In the genomic region with DNA sequence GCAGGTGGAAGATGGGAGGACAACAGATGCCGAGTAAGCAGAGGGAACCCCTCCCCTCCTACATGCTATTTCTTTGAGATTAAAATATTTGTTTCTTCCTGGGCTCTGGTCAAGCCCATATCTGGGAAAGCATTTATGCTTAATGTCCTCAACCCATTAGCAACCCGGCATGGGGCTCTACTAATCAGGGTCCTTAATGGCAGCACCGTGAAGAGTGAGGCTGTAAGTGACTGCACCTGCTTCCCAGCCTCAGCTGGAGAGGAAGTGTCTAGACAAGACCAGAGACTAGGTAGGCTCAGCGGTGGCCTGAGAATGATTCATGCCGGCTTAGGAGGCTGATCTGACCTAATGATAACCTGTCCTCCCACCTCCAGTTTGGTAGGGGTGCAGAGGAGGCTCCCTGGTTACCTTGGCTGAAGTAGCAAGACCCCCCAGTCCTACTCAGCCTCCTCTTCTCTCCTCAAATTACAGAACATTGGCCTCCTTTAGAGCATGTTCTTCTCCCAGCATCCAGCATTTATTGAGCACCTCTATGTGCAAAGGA, we compare ENCODE assay signal across 12 cellular contexts.
"Had no signal": no experiment of that assay in that cellular context is flagged by ENCODE, and none has a peak within 500 bp of the region (broad histone marks: within the 10 kb centered on the region; RNA-seq: fewer than 3 reads in every experiment).

No MANE protein-coding gene starts in this region.

- FAIRE-seq: endothelial cell of umbilical vein had no signal

- H3K4me1 Mint-ChIP-seq: stimulated activated effector memory CD8-positive, alpha-beta T cell treated with anti-CD3 and anti-CD28 coated beads, Interleukin-12 subunit alpha, Interleukin-12 subunit beta, amount 100 ng/mL, for 72 hours had no signal

- DNase-seq: activated CD4-positive, alpha-beta T cell treated with anti-CD3 and anti-CD28 coated beads for 48 hours; activated CD8-positive, alpha-beta memory T cell treated with anti-CD3 and anti-CD28 coated beads, Interleukin-2, amount 50 U/mL, for 48 hours; activated CD8-positive, alpha-beta T cell treated with anti-CD3 and anti-CD28 coated beads, Interleukin-2, amount 10 ng/mL, durations not matched to agents 7 days and 5 days; activated naive CD4-positive, alpha-beta T cell treated with Interleukin-2 at 50 U/mL for 16 hours; activated naive CD8-positive, alpha-beta T cell treated with anti-CD3 and anti-CD28 coated beads, Interleukin-2, amount 50 U/mL, for 24 hours; colonic mucosa; hippocampal formation; lower lobe of right lung; naive B cell had no signal

- H3K9me3 Mint-ChIP-seq: activated naive CD8-positive, alpha-beta T cell treated with anti-CD3 and anti-CD28 coated beads, Interleukin-2, amount 50 U/mL, for 24 hours; stimulated activated effector memory CD8-positive, alpha-beta T cell treated with anti-CD3 and anti-CD28 coated beads, Interleukin-12 subunit alpha, Interleukin-12 subunit beta, amount 100 ng/mL, for 72 hours; WTC11 had no signal

- H3K4me3 Mint-ChIP-seq: activated CD8-positive, alpha-beta T cell treated with anti-CD3 and anti-CD28 coated beads, Interleukin-2, amount 10 ng/mL, durations not matched to agents 7 days and 5 days; activated naive CD8-positive, alpha-beta T cell treated with anti-CD3 and anti-CD28 coated beads, Interleukin-2, amount 50 U/mL, for 24 hours; stimulated activated effector memory CD8-positive, alpha-beta T cell treated with anti-CD3 and anti-CD28 coated beads, Interleukin-12 subunit alpha, Interleukin-12 subunit beta, amount 100 ng/mL, for 72 hours; WTC11 had no signal

- H3K27ac Mint-ChIP-seq: activated CD8-positive, alpha-beta T cell treated with anti-CD3 and anti-CD28 coated beads, Interleukin-2, amount 10 ng/mL, durations not matched to agents 7 days and 5 days; activated naive CD8-positive, alpha-beta T cell treated with anti-CD3 and anti-CD28 coated beads, Interleukin-2, amount 50 U/mL, for 24 hours; naive B cell; stimulated activated effector memory CD8-positive, alpha-beta T cell treated with anti-CD3 and anti-CD28 coated beads, Interleukin-12 subunit alpha, Interleukin-12 subunit beta, amount 100 ng/mL, for 72 hours; WTC11 had no signal

- H3K36me3 Mint-ChIP-seq: naive B cell; stimulated activated effector memory CD8-positive, alpha-beta T cell treated with anti-CD3 and anti-CD28 coated beads, Interleukin-12 subunit alpha, Interleukin-12 subunit beta, amount 100 ng/mL, for 72 hours; WTC11 had no signal
